8 cellular contexts compared by ENCODE assay signal in the genomic region with DNA sequence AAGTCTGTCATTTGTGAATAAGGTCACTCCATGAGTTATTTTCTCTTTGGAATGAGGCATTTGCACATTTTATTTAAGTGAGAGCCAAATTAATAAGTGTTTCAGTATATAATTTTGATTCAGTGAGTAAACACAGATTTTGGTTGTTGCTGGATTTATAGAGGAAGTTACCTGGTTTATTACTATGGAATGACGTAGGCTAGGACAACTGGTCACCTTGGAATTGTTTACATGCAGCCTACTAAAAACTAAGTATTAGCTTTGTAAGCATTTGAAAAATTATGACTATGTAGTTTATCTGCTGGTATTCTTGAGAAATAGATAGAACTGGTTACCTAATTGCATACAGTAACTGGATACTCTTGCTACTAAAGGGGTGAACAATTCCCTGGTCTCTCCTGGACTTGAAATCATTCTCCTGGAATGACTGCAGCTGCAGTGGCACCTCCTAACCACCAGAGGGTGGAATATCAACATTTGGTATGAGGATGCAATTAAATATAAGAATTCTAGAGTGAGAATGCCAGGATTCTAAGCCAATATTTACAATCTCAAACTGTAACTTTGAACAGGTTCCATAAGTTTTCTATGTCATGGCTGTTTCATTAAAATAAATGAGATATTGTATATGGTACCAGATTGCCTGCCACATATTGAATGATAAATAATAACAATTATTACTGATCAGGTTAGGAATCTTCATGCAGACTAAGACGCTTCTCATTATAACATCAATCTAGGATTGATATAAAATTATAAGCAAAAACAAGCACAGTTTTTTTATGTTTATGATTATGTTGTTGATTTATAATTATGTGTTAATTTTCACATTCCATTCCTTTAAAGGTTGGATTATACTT. TPM values are rescaled to one million over a fixed set of nuclear protein-coding genes. Genes with fewer than 3 reads are reported as not detected.
A peak's percentile ranks its signal among the peaks of the same experiment; 100 is the strongest.
DNase-seq lines count a peak whose midpoint lies in the region; ATAC-seq and TF ChIP-seq lines count a peak whose summit lies in the region.

No MANE protein-coding gene starts in this region.

- in situ Hi-C loops in gastrocnemius medialis (cut with MboI; ENCODE audit: low sequenced_read_pairs in 4 of 4) = loop anchor here in 2 of 4 donors (25.0 kb wide), 1 partner anchor 746 kb away; no protein-coding TSS in a partner anchor

- intact Hi-C loops in gastrocnemius medialis (cut with DNase I; ENCODE audit: low total_unique reads) = loop anchor here (10.0 kb wide), 1 partner anchor 394 kb away; no protein-coding TSS in a partner anchor

- H3K4me2 ChIP-seq in Loucy (ENCODE audit: low read depth, low read length, poor library complexity, severe bottlenecking) = no peak overlapping the region

- no peaks in the 10 kb centered on the region for H4K20me1 ChIP-seq in Loucy (ENCODE audit: insufficient read depth, low read length, poor library complexity, severe bottlenecking)

- H3K4me3 ChIP-seq in Loucy (ENCODE audit: low read length, poor library complexity, severe bottlenecking) (no peak overlapping the region), WERI-Rb-1 (ENCODE audit: low read depth, low read length) (no peak overlapping the region), gastrocnemius medialis (no peak overlapping the region)

- H3K4me1 ChIP-seq in Loucy (ENCODE audit: insufficient read depth, low read length, poor library complexity, severe bottlenecking) (no peaks in the 10 kb centered on the region), foreskin keratinocyte (no peaks in the 10 kb centered on the region), gastrocnemius medialis (no peaks in the 10 kb centered on the region)

- no peak overlapping the region for H2AFZ ChIP-seq in Loucy (ENCODE audit: low read length)

- no peaks in the 10 kb centered on the region for H3K79me2 ChIP-seq in Loucy (ENCODE audit: insufficient read depth, low read length)

- TF ChIP-seq CTCF in Loucy (conservative IDR thresholded peaks at IDR 0.05; ENCODE audit: low read length) = peak; percentile 86
- TF ChIP-seq CTCF in WERI-Rb-1 (IDR thresholded peaks at IDR 0.05; ENCODE audit: low read depth, low read length) = peak; percentile 65
- TF ChIP-seq CTCF in foreskin keratinocyte (conservative IDR thresholded peaks at IDR 0.05) = peak; percentile 82
- TF ChIP-seq CTCF in gastrocnemius medialis (IDR thresholded peaks at IDR 0.05 in 4 of 5, conservative IDR thresholded peaks at IDR 0.05 in 1 of 5) = peak in 4 of 5 experiments; percentile 33 to 50 (median 38)

- no peaks in the 10 kb centered on the region for H3K36me3 ChIP-seq in Loucy (ENCODE audit: insufficient read depth, low read length)
- no peaks in the 10 kb centered on the region for H3K36me3 ChIP-seq in WERI-Rb-1
- no peaks in the 10 kb centered on the region for H3K36me3 ChIP-seq in gastrocnemius medialis

- H3K9me2 ChIP-seq in Loucy (replicated peaks; ENCODE audit: low read depth, low read length) = no peaks in the 10 kb centered on the region

- no peak for TF ChIP-seq POLR2A in gastrocnemius medialis (IDR thresholded peaks at IDR 0.05)

- H3K27me3 ChIP-seq in Loucy (ENCODE audit: insufficient read depth, low read length, poor library complexity, severe bottlenecking) = no peaks in the 10 kb centered on the region
- peaks cover 81% of the 10 kb centered on the region for H3K27me3 ChIP-seq in WERI-Rb-1 (ENCODE audit: insufficient read depth, low read depth, severe bottlenecking)
- no peaks in the 10 kb centered on the region for H3K27me3 ChIP-seq in foreskin keratinocyte
- H3K27me3 ChIP-seq in gastrocnemius medialis = no peaks in the 10 kb centered on the region

- ATAC-seq in foreskin keratinocyte (peak; percentile 58), gastrocnemius medialis (no peak)
- no peak for ATAC-seq in activated CD4-positive, CD25-positive, alpha-beta regulatory T cell treated with anti-CD3 and anti-CD28 coated beads, Interleukin-2, amount 50 U/mL, for 24 hours

- no peaks in the 10 kb centered on the region for H3K9me3 ChIP-seq in Loucy (ENCODE audit: insufficient read depth, low read depth, low read length)
- no peaks in the 10 kb centered on the region for H3K9me3 ChIP-seq in WERI-Rb-1 (ENCODE audit: severe bottlenecking)
- no peaks in the 10 kb centered on the region for H3K9me3 ChIP-seq in gastrocnemius medialis

- H3K27ac ChIP-seq in WERI-Rb-1 (no peak overlapping the region), foreskin keratinocyte (no peak overlapping the region), gastrocnemius medialis (no peak overlapping the region)

- no peaks in the 10 kb centered on the region for H3F3A ChIP-seq in Loucy (ENCODE audit: low read depth)

- H3K9ac ChIP-seq in Loucy (ENCODE audit: low read depth, low read length, poor library complexity, severe bottlenecking) = no peak overlapping the region

- DNase-seq in activated gamma-delta T cell treated with Interleukin-2 at 50 U/mL for 16 hours (peak; percentile 5), activated gamma-delta T cell (lab: John Stamatoyannopoulos, UW) (no peak), WERI-Rb-1 (peak; percentile 53), foreskin keratinocyte (peak in 1 of 2 donors; percentile 25), gastrocnemius medialis (no peak), NCI-H128 (lab: John Stamatoyannopoulos, UW; ENCODE audit: unreplicated experiment) (no peak)

RNA-seq across cellular contexts. Expression of a gene that starts 3.5 kb away (rescaled TPM):
- total RNA-seq in foreskin keratinocyte = not detected in 2 replicates
- not detected in 2 replicates for polyA plus RNA-seq in foreskin keratinocyte
- not detected for total RNA-seq in gastrocnemius medialis

RNA-seq across cellular contexts. Expression of a gene that starts 7.5 kb away (rescaled TPM):
- not detected in 2 replicates for total RNA-seq in foreskin keratinocyte
- not detected in 2 replicates for polyA plus RNA-seq in foreskin keratinocyte
- not detected for total RNA-seq in gastrocnemius medialis

RNA-seq across cellular contexts. Expression of a gene that starts 20.8 kb away (rescaled TPM):
- total RNA-seq in foreskin keratinocyte (not detected in 2 replicates), gastrocnemius medialis (not detected)
- polyA plus RNA-seq in foreskin keratinocyte = not detected in 2 replicates

RNA-seq across cellular contexts. Expression of a gene that starts 31.1 kb away (rescaled TPM):
- total RNA-seq in foreskin keratinocyte = not detected in 2 replicates
- polyA plus RNA-seq in foreskin keratinocyte = not detected in 2 replicates
- not detected for total RNA-seq in gastrocnemius medialis

RNA-seq across cellular contexts. Expression of a gene that starts 51.6 kb away (rescaled TPM):
- total RNA-seq in foreskin keratinocyte (not detected in 2 replicates), gastrocnemius medialis (not detected)
- polyA plus RNA-seq in foreskin keratinocyte = not detected in 2 replicates

Comparison
In these comparisons a context has a peak if more than half of its experiments do, and no peak if none do; other contexts are left out.
1. DNase-seq: peak in activated gamma-delta T cell treated with Interleukin-2 at 50 U/mL for 16 hours (single experiment) and WERI-Rb-1 (single experiment); none in activated gamma-delta T cell (single experiment), gastrocnemius medialis (0 of 2) and NCI-H128 (single experiment).
2. Peak in every context shown above with its lines, with median percentiles within 50 percentile points of each other: CTCF ChIP-seq.